26 cellular contexts compared by ENCODE assay signal in genomic region chr19:21133633-21134032, GRCh38.
"Had no signal": no experiment of that assay in that cellular context is flagged by ENCODE, and none has a peak within 500 bp of the region (broad histone marks: within the 10 kb centered on the region; RNA-seq: fewer than 3 reads in every experiment).

No MANE protein-coding gene starts in this region.

- FAIRE-seq: endometrium, endothelial cell of umbilical vein had no signal

- DNase-seq: activated CD4-positive, alpha-beta memory T cell treated with anti-CD3 and anti-CD28 coated beads, Interleukin-2, amount 10 ng/mL, durations not matched to agents 7 days and 5 days; activated CD4-positive, alpha-beta T cell treated with anti-CD3 and anti-CD28 coated beads for 1 hour; activated CD4-positive, alpha-beta T cell treated with anti-CD3 and anti-CD28 coated beads for 4 hours; activated CD4-positive, alpha-beta T cell treated with anti-CD3 and anti-CD28 coated beads, Interleukin-2, amount 10 ng/mL, durations not matched to agents 7 days and 5 days; activated CD4-positive, alpha-beta T cell treated with anti-CD3 and anti-CD28 coated beads, Interleukin-2, amount 50 U/mL, for 4 hours; activated effector memory CD4-positive, alpha-beta T cell treated with anti-CD3 and anti-CD28 coated beads, Interleukin-2, amount 50 U/mL, for 16 hours; activated naive CD4-positive, alpha-beta T cell treated with anti-CD3 and anti-CD28 coated beads for 36 hours; activated naive CD8-positive, alpha-beta T cell treated with anti-CD3 and anti-CD28 coated beads, Interleukin-2, amount 10 ng/mL, durations not matched to agents 7 days and 5 days; activated T-cell treated with anti-CD3 and anti-CD28 coated beads, Interleukin-2, amount 50 U/mL, for 4 hours; brain microvascular endothelial cell; central memory CD4-positive, alpha-beta T cell; cerebellar nuclear complex; colonic mucosa; effector CD8-positive, alpha-beta T cell; esophagus squamous epithelium; foreskin melanocyte; heart right ventricle; T-helper 2 cell had no signal

- H3K9me3 ChIP-seq: ascending aorta, colonic mucosa, esophagus squamous epithelium, gastroesophageal sphincter, heart right ventricle had no signal

- H3K4me1 ChIP-seq: ascending aorta, colonic mucosa, gastroesophageal sphincter had no signal

- H3K27ac ChIP-seq: ascending aorta, brain microvascular endothelial cell, cardiac muscle cell, colonic mucosa, gastroesophageal sphincter, heart right ventricle, hepatocyte had no signal

- H3K27me3 ChIP-seq: ascending aorta, brain microvascular endothelial cell, cardiac muscle cell, colonic mucosa, esophagus squamous epithelium, gastroesophageal sphincter, heart right ventricle, hepatocyte had no signal

- H3K4me2 ChIP-seq: hepatocyte had no signal

- H3K4me3 ChIP-seq: ascending aorta, cardiac muscle cell, colonic mucosa, esophagus squamous epithelium, gastroesophageal sphincter, heart right ventricle, hepatocyte had no signal

- H2AFZ ChIP-seq: hepatocyte had no signal

- H3K36me3 ChIP-seq: ascending aorta, brain microvascular endothelial cell, cardiac muscle cell, colonic mucosa, esophagus squamous epithelium, gastroesophageal sphincter, heart right ventricle had no signal

- ATAC-seq: activated T-cell treated with anti-CD3 and anti-CD28 coated beads, Interleukin-2, amount 50 U/mL, for 4 hours; activated T-helper 17 cell treated with anti-CD3 and anti-CD28 coated beads, Interleukin-2, amount 50 U/mL, for 72 hours; gastroesophageal sphincter; heart right ventricle; WTC11 had no signal

- H3K79me2 ChIP-seq: hepatocyte had no signal
